In the genomic region with DNA sequence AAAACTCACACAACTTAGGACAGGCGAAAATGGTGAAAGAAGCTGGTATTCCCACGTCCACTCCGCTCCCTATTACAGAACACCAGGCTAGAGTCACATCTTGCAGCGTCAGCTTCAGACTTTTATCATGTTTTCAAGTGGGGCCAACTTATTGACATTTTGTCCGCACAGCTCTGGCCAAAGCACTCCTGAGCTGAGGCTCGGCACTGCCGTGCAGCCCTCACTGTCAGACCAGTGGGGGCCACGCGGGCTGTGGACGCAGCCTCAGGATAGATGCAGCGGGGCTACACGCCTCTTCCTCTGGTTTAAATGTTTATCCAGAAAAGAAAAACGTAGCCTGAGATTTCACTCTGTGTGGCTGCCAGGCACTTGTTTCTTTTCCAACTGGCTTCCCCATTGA, we compare ENCODE assay signal across 30 cellular contexts.
"Had no signal": no experiment of that assay in that cellular context is flagged by ENCODE, and none has a peak within 500 bp of the region (broad histone marks: within the 10 kb centered on the region; RNA-seq: fewer than 3 reads in every experiment).

No MANE protein-coding gene starts in this region.

- H3K4me2 ChIP-seq: KMS-11, SK-N-SH had no signal

- H3K4me1 ChIP-seq: Peyer's patch, SJSA1 had no signal

- H3K27me3 ChIP-seq: Peyer's patch, SJSA1 had no signal

- H3K4me3 ChIP-seq: Peyer's patch, SJSA1 had no signal

- ATAC-seq: PC-3 had no signal

- H3K9ac ChIP-seq: KMS-11, SK-N-SH had no signal

- DNase-seq: Karpas-422, KBM-7, MM.1S, MV-4-11, NCI-H1092, NCI-H1105, NCI-H1417 treated with DMSO at 0.1 percent for 48 hours, NCI-H1436 treated with DMSO at 0.1 percent for 48 hours, NCI-H1694 treated with DMSO at 0.1 percent for 48 hours, NCI-H187 treated with DMSO at 0.1 percent for 48 hours, NCI-H2029, NCI-H2081, NCI-H2171 treated with DMSO at 0.1 percent for 48 hours, NCI-H2227 treated with DMSO at 0.1 percent for 48 hours, NCI-H345, NCI-H446, NCI-H510A treated with DMSO at 0.1 percent for 48 hours, NCI-H524 treated with DMSO at 0.1 percent for 48 hours, NCI-H526 treated with DMSO at 0.1 percent for 48 hours, NCI-H774, OCI-M1, PC-3, Peyer's patch, Right ventricle myocardium superior, RPMI8226, SHP77 treated with DMSO at 0.1 percent for 48 hours, SK-N-SH, SW 1271 had no signal

- H3K36me3 ChIP-seq: Peyer's patch, SJSA1 had no signal

- H3K9me3 ChIP-seq: Peyer's patch, SK-N-SH had no signal

- H3K27ac ChIP-seq: KMS-11, Peyer's patch, SJSA1 had no signal
